21 cellular contexts compared by ENCODE assay signal in the genomic region with DNA sequence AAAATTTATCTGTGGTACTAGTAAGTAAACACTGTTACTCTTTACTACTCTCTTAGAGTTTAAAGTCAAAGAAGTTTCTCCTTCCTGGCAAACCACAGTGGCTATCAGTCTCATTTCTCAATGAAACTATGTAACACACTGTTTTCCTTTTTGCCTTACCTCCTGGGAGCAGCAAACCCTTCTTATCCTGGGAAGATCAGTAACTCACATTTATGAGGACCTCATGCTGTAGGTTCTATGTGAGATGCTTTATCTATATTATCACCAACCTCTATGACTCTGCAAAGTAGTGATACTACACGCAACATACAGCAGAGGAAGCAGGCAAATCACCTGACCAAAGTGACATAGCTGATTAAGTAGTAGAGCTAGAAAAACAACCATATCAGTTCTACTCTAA. TPM values are rescaled to one million over a fixed set of nuclear protein-coding genes. Genes with fewer than 3 reads are reported as not detected.
A peak's percentile ranks its signal among the peaks of the same experiment; 100 is the strongest.
DNase-seq lines count a peak whose midpoint lies in the region; ATAC-seq, FAIRE-seq and TF ChIP-seq lines count a peak whose summit lies in the region.
"Had no signal": no experiment of that assay in that cellular context is flagged by ENCODE, and none has a peak within 500 bp of the region (broad histone marks: within the 10 kb centered on the region; RNA-seq: fewer than 3 reads in every experiment).

No MANE protein-coding gene starts in this region.

- H3F3A ChIP-seq in PC-9 (ENCODE audit: insufficient read depth, low read depth), result peaks cover 5% of the 10 kb centered on the region; the same call in 1 of the 2 replicates

- POLR2A ChIA-PET in PC-9 (lab: Charles Lee; ENCODE audit: unreplicated experiment), result interaction anchor here (0.6 kb wide), 2 partner anchors 89 to 114 kb away, joined by 3 to 4 read pairs; partner anchors contain the start of gene UQCC5
- POLR2A ChIA-PET in K562 (lab: Yijun Ruan, JAX), result interaction anchor here (1.0 to 2.2 kb wide), 2 partner anchors 15 to 22 kb away, joined by 4 to 5 read pairs; no protein-coding TSS in a partner anchor

- H3K9me2 ChIP-seq in PC-9 (ENCODE audit: insufficient read depth), result no peaks in the 10 kb centered on the region

- H3K79me2 ChIP-seq in PC-9 (ENCODE audit: low read depth), result no peaks in the 10 kb centered on the region
- no peaks in the 10 kb centered on the region for H3K79me2 ChIP-seq in K562 (ENCODE audit: control insufficient read depth, insufficient read depth, low read length)
- no peaks in the 10 kb centered on the region for H3K79me2 ChIP-seq in osteoblast (ENCODE audit: insufficient read depth, low read length)

- peak; percentile 25 to 71 for ATAC-seq in activated CD4-positive, CD25-positive, alpha-beta regulatory T cell treated with anti-CD3 and anti-CD28 coated beads, Interleukin-2, amount 50 U/mL, for 24 hours
- ATAC-seq in K562, result peak; percentile 81
- ATAC-seq: left lung; mucosa of descending colon; stimulated activated naive CD8-positive, alpha-beta T cell treated with anti-CD3 and anti-CD28 coated beads, Interleukin-15, Interleukin-2, amounts not matched to agents 100 U/mL and 50 U/mL, for 24 hours; T-cell had no signal

- H4K20me1 ChIP-seq in PC-9 (ENCODE audit: insufficient read depth) (no peaks in the 10 kb centered on the region), K562 (replicated peaks; ENCODE audit: control insufficient read depth, insufficient read depth, low read length) (no peaks in the 10 kb centered on the region), osteoblast (ENCODE audit: insufficient read depth, low read length) (no peaks in the 10 kb centered on the region)

- WGBS in K562 (ENCODE audit: insufficient coverage, low coverage, missing lambda C conversion rate), result 14% methylated on average over 1 of the region's 1 CpG

- H3K4me1 ChIP-seq in PC-9 (replicated peaks; ENCODE audit: insufficient read depth) (no peaks in the 10 kb centered on the region), K562 (replicated peaks in 1 of 2; ENCODE audit: control insufficient read depth in 2 of 2, insufficient read depth in 2 of 2, low read length in 2 of 2) (peaks cover 0 to 8% of the 10 kb centered on the region in 2 experiments; a peak in 3 of 5 replicates), osteoblast (ENCODE audit: insufficient read depth, low read length) (peaks cover 20% of the 10 kb centered on the region)
- H3K4me1 ChIP-seq: BLaER1 treated with 17β-estradiol and CSF1 and Interleukin-3, amounts not matched to agents 10 nM and 100 nM; left lung; right atrium auricular region had no signal

- H3K27ac ChIP-seq in PC-9 (0 out of 2 replicates have a peak overlapping the region, but pooled peaks have one; percentile 9), K562 (ENCODE audit: extremely low read depth, low read depth, low read length) (peak overlapping the region; percentile 66; the same call in 1 of the 3 replicates), osteoblast (ENCODE audit: low read depth, low read length) (peak overlapping the region; percentile 87)
- H3K27ac ChIP-seq: BLaER1 treated with 17β-estradiol and CSF1 and Interleukin-3, amounts not matched to agents 10 nM and 100 nM; left lung; right atrium auricular region had no signal

- intact Hi-C loops in PC-9 (cut with micrococcal nuclease; ENCODE audit: unreplicated experiment), result no loop called here
- intact Hi-C loops in K562 (cut with micrococcal nuclease), result no loop called here

- H3K9me1 ChIP-seq in K562 (ENCODE audit: control insufficient read depth, insufficient read depth, low read length), result no peaks in the 10 kb centered on the region

- H3K36me3 ChIP-seq in PC-9 (ENCODE audit: low read depth) (no peaks in the 10 kb centered on the region), K562 (ENCODE audit: control insufficient read depth, insufficient read depth, low read length) (peaks cover 58% of the 10 kb centered on the region), osteoblast (ENCODE audit: insufficient read depth, low read length) (peaks cover 68% of the 10 kb centered on the region)

- H3K9me3 ChIP-seq in PC-9 (ENCODE audit: insufficient read depth, low read depth), result no peaks in the 10 kb centered on the region
- H3K9me3 ChIP-seq in K562 (replicated peaks; ENCODE audit: control insufficient read depth, insufficient read depth, low read depth, low read length), result no peaks in the 10 kb centered on the region
- H3K9me3 ChIP-seq in osteoblast (ENCODE audit: low read depth, low read length), result no peaks in the 10 kb centered on the region
- H3K9me3 ChIP-seq: BLaER1 treated with 17β-estradiol and CSF1 and Interleukin-3, amounts not matched to agents 10 nM and 100 nM; left lung; mucosa of descending colon; right atrium auricular region had no signal

- TF ChIP-seq RAD21 in K562 (CRISPR knock-in tag; conservative IDR thresholded peaks at IDR 0.05 in 1 of 2, IDR thresholded peaks at IDR 0.05 in 1 of 2), result no peak

- TF ChIP-seq CTCF in PC-9 (conservative IDR thresholded peaks at IDR 0.05), result no peak
- TF ChIP-seq CTCF in K562 (IDR thresholded peaks at IDR 0.05 in 2 of 3, conservative IDR thresholded peaks at IDR 0.05 in 1 of 3; ENCODE audit: insufficient read depth in 2 of 3, low read depth in 1 of 3, low read length in 3 of 3), result no peak
- no peak for TF ChIP-seq CTCF in osteoblast (IDR thresholded peaks at IDR 0.05; ENCODE audit: extremely low read depth, low read depth, low read length)

- no peak for TF ChIP-seq POLR2A in K562 (conservative IDR thresholded peaks at IDR 0.05)

- in situ Hi-C loops in K562 (cut with MboI), result no loop called here

- no peak for DNase-seq in activated CD4-positive, CD25-positive, alpha-beta regulatory T cell (lab: John Stamatoyannopoulos, UW)
- DNase-seq in PC-9 (no peak), K562 (ENCODE audit: extremely low read depth in 1 of 4, low spot score in 3 of 4) (peak in 3 of 4 experiments; percentile 11 to 43 (median 11)), osteoblast (ENCODE audit: insufficient read length, low spot score, missing footprints) (peak; percentile 22), NCI-H510A (lab: John Stamatoyannopoulos, UW) (no peak), KG1 (lab: John Stamatoyannopoulos, UW) (no peak), frontal cortex (ENCODE audit: low spot score in 2 of 2) (no peak)
- DNase-seq: amygdala; foreskin melanocyte; left lung; mucosa of descending colon; NCI-H1694; NCI-H446; nucleus accumbens; Right ventricle myocardium superior; stimulated activated naive CD8-positive, alpha-beta T cell treated with anti-CD3 and anti-CD28 coated beads, Interleukin-15, Interleukin-2, amounts not matched to agents 100 U/mL and 50 U/mL, for 24 hours; T-cell had no signal

- no peak overlapping the region for H3K4me2 ChIP-seq in PC-9
- H3K4me2 ChIP-seq in K562 (ENCODE audit: insufficient read depth, low read length), result peak overlapping the region; percentile 18; the same call in 1 of the 2 replicates
- no peak overlapping the region for H3K4me2 ChIP-seq in osteoblast (ENCODE audit: insufficient read depth, low read length)
- H3K4me2 ChIP-seq: BLaER1 treated with 17β-estradiol and CSF1 and Interleukin-3, amounts not matched to agents 10 nM and 100 nM had no signal

- H2AFZ ChIP-seq in PC-9, result no peak overlapping the region
- no peak overlapping the region for H2AFZ ChIP-seq in K562 (ENCODE audit: low read depth, low read length)
- no peak overlapping the region for H2AFZ ChIP-seq in osteoblast (ENCODE audit: low read length)

- no peak overlapping the region for H3K9ac ChIP-seq in K562 (ENCODE audit: insufficient read depth in 1 of 2, low read depth in 2 of 2, low read length in 2 of 2)
- H3K9ac ChIP-seq: BLaER1 treated with 17β-estradiol and CSF1 and Interleukin-3, amounts not matched to agents 10 nM and 100 nM had no signal

- CTCF ChIA-PET in PC-9 (lab: Charles Lee) (no interaction called here), K562 (lab: Yijun Ruan, JAX; ENCODE audit: low intra/inter-chr PET ratio) (interaction anchor here (1.1 kb wide), 1 partner anchor 203 kb away, joined by 3 read pairs; no protein-coding TSS in a partner anchor)

- TF ChIP-seq EP300 in K562 (IDR thresholded peaks at IDR 0.05; ENCODE audit: low read length), result peak; percentile 48; the same call in 1 of the 2 replicates

- FAIRE-seq in K562 (lab: Jason Lieb, UNC), result no peak
- FAIRE-seq in frontal cortex (lab: Jason Lieb, UNC), result no peak
- FAIRE-seq: endometrium had no signal

- no TSS peak for BruUV-seq in PC-9 (replicated peaks; lab: Mats Ljungman, UMichigan)
- BruUV-seq in K562 (replicated peaks; lab: Mats Ljungman, UMichigan), result no TSS peak

- H3K27me3 ChIP-seq in PC-9 (ENCODE audit: insufficient read depth, low read depth) (no peaks in the 10 kb centered on the region), K562 (ENCODE audit: control insufficient read depth in 2 of 2, insufficient read depth in 2 of 2, low read length in 2 of 2) (no peaks in the 10 kb centered on the region), osteoblast (ENCODE audit: insufficient read depth, low read length) (no peaks in the 10 kb centered on the region)
- H3K27me3 ChIP-seq: BLaER1 treated with 17β-estradiol and CSF1 and Interleukin-3, amounts not matched to agents 10 nM and 100 nM; left lung; right atrium auricular region had no signal

- no peak overlapping the region for H3K4me3 ChIP-seq in PC-9
- no peak overlapping the region for H3K4me3 ChIP-seq in K562
- H3K4me3 ChIP-seq in osteoblast (ENCODE audit: insufficient read depth, low read length), result no peak overlapping the region
- H3K4me3 ChIP-seq: BLaER1 treated with 17β-estradiol and CSF1 and Interleukin-3, amounts not matched to agents 10 nM and 100 nM; left lung; mucosa of descending colon; right atrium auricular region had no signal

RNA-seq across cellular contexts. Expression of gene PBRM1, which starts 35.3 kb away (rescaled TPM):
- total RNA-seq in PC-9 (2021) (35.2 and 42.8 TPM in 2 replicates), K562 (2014; rRNA removed) (15.6 and 18.6 TPM in 2 replicates), K562 (2014; rRNA removed; fragmentation: Illumina TruSeq; extraction: Trizol) (26.8 and 32.2 TPM in 2 replicates), K562 (2015; rRNA removed; fragmentation: Illumina TruSeq; extraction: Trizol) (28.7 and 31.8 TPM in 2 replicates), K562 (2021) (25.5 and 28.9 TPM in 2 replicates), osteoblast (96.1 and 100 TPM in 2 replicates), frontal cortex (181 TPM)
- total RNA-seq in K562 (2011; cell fraction: chromatin; rRNA removed; ENCODE audit: low replicate concordance), result 36.5 and 114 TPM in 2 replicates
- 16.7 and 24.9 TPM in 2 replicates for total RNA-seq in K562 (2011; cell fraction: nucleolus; rRNA removed)
- 31.6 and 36.0 TPM in 2 replicates for total RNA-seq in K562 (2011; cell fraction: nucleoplasm; rRNA removed)
- polyA plus RNA-seq in K562 (2011; rRNA removed) (15.4 and 19.0 TPM in 2 replicates), K562 (2014; fragmentation: Illumina TruSeq; extraction: Trizol) (20.8 and 23.5 TPM in 2 replicates), K562 (2014; fragmentation: Nextera tagmentation; extraction: Ambion mirVana) (1 to 10 TPM; 3.9 to 7.0 TPM), K562 (2014; rRNA removed) (14.1 and 14.5 TPM in 2 replicates)
- 8.8 and 9.8 TPM in 2 replicates for polyA plus RNA-seq in K562 (2011; cell fraction: cytosol; rRNA removed)
- polyA plus RNA-seq in K562 (2011; cell fraction: nucleus; rRNA removed), result 36.0 and 41.4 TPM in 2 replicates
- polyA plus RNA-seq in K562 (2012), result 16.3 TPM in 2 replicates
- 50.0 and 69.4 TPM in 2 replicates for polyA minus RNA-seq in K562 (2011; rRNA and poly(A)+ RNA removed)
- 13.5 and 16.0 TPM in 2 replicates for polyA minus RNA-seq in K562 (2011; cell fraction: cytosol; rRNA and poly(A)+ RNA removed)
- polyA minus RNA-seq in K562 (2011; cell fraction: nucleus; rRNA and poly(A)+ RNA removed), result 39.2 and 67.3 TPM in 2 replicates

RNA-seq across cellular contexts. Expression of gene GNL3, which starts 35.4 kb away (rescaled TPM):
- 82.3 and 91.2 TPM in 2 replicates for total RNA-seq in PC-9 (2021)
- 214 and 484 TPM in 2 replicates for total RNA-seq in K562 (2011; cell fraction: chromatin; rRNA removed; ENCODE audit: low replicate concordance)
- total RNA-seq in K562 (2011; cell fraction: nucleolus; rRNA removed), result 114 and 127 TPM in 2 replicates
- 163 and 172 TPM in 2 replicates for total RNA-seq in K562 (2011; cell fraction: nucleoplasm; rRNA removed)
- total RNA-seq in K562 (2014; rRNA removed), result 157 and 168 TPM in 2 replicates
- 240 and 284 TPM in 2 replicates for total RNA-seq in K562 (2014; rRNA removed; fragmentation: Illumina TruSeq; extraction: Trizol)
- 253 and 284 TPM in 2 replicates for total RNA-seq in K562 (2015; rRNA removed; fragmentation: Illumina TruSeq; extraction: Trizol)
- 132 and 146 TPM in 2 replicates for total RNA-seq in K562 (2021)
- polyA plus RNA-seq in K562 (2011; rRNA removed), result 156 and 166 TPM in 2 replicates
- 30.4 and 51.7 TPM in 2 replicates for polyA plus RNA-seq in K562 (2011; cell fraction: cytosol; rRNA removed)
- polyA plus RNA-seq in K562 (2011; cell fraction: nucleus; rRNA removed), result 178 and 302 TPM in 2 replicates
- polyA plus RNA-seq in K562 (2012), result 61.2 and 109 TPM in 2 replicates
- 239 and 287 TPM in 2 replicates for polyA plus RNA-seq in K562 (2014; fragmentation: Illumina TruSeq; extraction: Trizol)
- polyA plus RNA-seq in K562 (2014; fragmentation: Nextera tagmentation; extraction: Ambion mirVana), result 100 to 1,000 TPM; 220 to 313 TPM
- polyA plus RNA-seq in K562 (2014; rRNA removed), result 210 and 219 TPM in 2 replicates
- polyA minus RNA-seq in K562 (2011; rRNA and poly(A)+ RNA removed), result 92.1 and 131 TPM in 2 replicates
- polyA minus RNA-seq in K562 (2011; cell fraction: cytosol; rRNA and poly(A)+ RNA removed), result 31.6 and 40.7 TPM in 2 replicates
- 92.4 and 200 TPM in 2 replicates for polyA minus RNA-seq in K562 (2011; cell fraction: nucleus; rRNA and poly(A)+ RNA removed)
- total RNA-seq in osteoblast, result 111 and 129 TPM in 2 replicates
- total RNA-seq in frontal cortex, result 70.1 TPM

RNA-seq across cellular contexts. Expression of gene GLT8D1, which starts 55.2 kb away (rescaled TPM):
- total RNA-seq in PC-9 (2021) (42.1 and 48.6 TPM in 2 replicates), K562 (2014; rRNA removed) (31.3 and 33.0 TPM in 2 replicates), K562 (2014; rRNA removed; fragmentation: Illumina TruSeq; extraction: Trizol) (34.7 and 38.5 TPM in 2 replicates), K562 (2015; rRNA removed; fragmentation: Illumina TruSeq; extraction: Trizol) (33.1 and 34.8 TPM in 2 replicates), K562 (2021) (26.7 and 28.6 TPM in 2 replicates), osteoblast (98.8 and 103 TPM in 2 replicates), frontal cortex (57.9 TPM)
- 61.4 and 99.0 TPM in 2 replicates for total RNA-seq in K562 (2011; cell fraction: chromatin; rRNA removed; ENCODE audit: low replicate concordance)
- 49.5 and 50.0 TPM in 2 replicates for total RNA-seq in K562 (2011; cell fraction: nucleolus; rRNA removed)
- 58.9 and 61.7 TPM in 2 replicates for total RNA-seq in K562 (2011; cell fraction: nucleoplasm; rRNA removed)
- polyA plus RNA-seq in K562 (2011; rRNA removed) (59.5 and 65.9 TPM in 2 replicates), K562 (2014; fragmentation: Illumina TruSeq; extraction: Trizol) (38.6 and 43.7 TPM in 2 replicates), K562 (2014; fragmentation: Nextera tagmentation; extraction: Ambion mirVana) (10 to 100 TPM; 14.1 to 21.6 TPM), K562 (2014; rRNA removed) (33.7 and 34.4 TPM in 2 replicates)
- polyA plus RNA-seq in K562 (2011; cell fraction: cytosol; rRNA removed), result 33.7 and 36.0 TPM in 2 replicates
- 65.1 and 85.6 TPM in 2 replicates for polyA plus RNA-seq in K562 (2011; cell fraction: nucleus; rRNA removed)
- 35.9 and 44.1 TPM in 2 replicates for polyA plus RNA-seq in K562 (2012)
- polyA minus RNA-seq in K562 (2011; rRNA and poly(A)+ RNA removed), result 36.5 and 37.0 TPM in 2 replicates
- 15.5 and 16.5 TPM in 2 replicates for polyA minus RNA-seq in K562 (2011; cell fraction: cytosol; rRNA and poly(A)+ RNA removed)
- 22.8 and 34.1 TPM in 2 replicates for polyA minus RNA-seq in K562 (2011; cell fraction: nucleus; rRNA and poly(A)+ RNA removed)

RNA-seq across cellular contexts. Expression of gene SPCS1, which starts 55.5 kb away (rescaled TPM):
- total RNA-seq in PC-9 (2021), result 91.9 and 104 TPM in 2 replicates
- 34.7 and 47.5 TPM in 2 replicates for total RNA-seq in K562 (2011; cell fraction: chromatin; rRNA removed; ENCODE audit: low replicate concordance)
- 40.5 and 56.0 TPM in 2 replicates for total RNA-seq in K562 (2011; cell fraction: nucleolus; rRNA removed)
- total RNA-seq in K562 (2011; cell fraction: nucleoplasm; rRNA removed), result 70.4 and 81.2 TPM in 2 replicates
- 66.4 and 85.0 TPM in 2 replicates for total RNA-seq in K562 (2014; rRNA removed)
- total RNA-seq in K562 (2014; rRNA removed; fragmentation: Illumina TruSeq; extraction: Trizol), result 110 and 134 TPM in 2 replicates
- total RNA-seq in K562 (2015; rRNA removed; fragmentation: Illumina TruSeq; extraction: Trizol), result 124 and 127 TPM in 2 replicates
- total RNA-seq in K562 (2021), result 103 and 110 TPM in 2 replicates
- polyA plus RNA-seq in K562 (2011; rRNA removed), result 62.3 and 73.9 TPM in 2 replicates
- 107 and 117 TPM in 2 replicates for polyA plus RNA-seq in K562 (2011; cell fraction: cytosol; rRNA removed)
- polyA plus RNA-seq in K562 (2011; cell fraction: nucleus; rRNA removed), result 24.9 and 35.8 TPM in 2 replicates
- 147 TPM in 2 replicates for polyA plus RNA-seq in K562 (2012)
- 127 and 141 TPM in 2 replicates for polyA plus RNA-seq in K562 (2014; fragmentation: Illumina TruSeq; extraction: Trizol)
- polyA plus RNA-seq in K562 (2014; fragmentation: Nextera tagmentation; extraction: Ambion mirVana), result 100 to 1,000 TPM; 504 to 567 TPM
- 107 and 136 TPM in 2 replicates for polyA plus RNA-seq in K562 (2014; rRNA removed)
- polyA minus RNA-seq in K562 (2011; rRNA and poly(A)+ RNA removed), result 67.7 and 79.5 TPM in 2 replicates
- polyA minus RNA-seq in K562 (2011; cell fraction: cytosol; rRNA and poly(A)+ RNA removed), result 70.8 and 79.2 TPM in 2 replicates
- polyA minus RNA-seq in K562 (2011; cell fraction: nucleus; rRNA and poly(A)+ RNA removed), result 11.3 and 18.3 TPM in 2 replicates
- 60.1 and 67.0 TPM in 2 replicates for total RNA-seq in osteoblast
- total RNA-seq in frontal cortex, result 39.9 TPM

Comparison
In these comparisons a context has a peak if more than half of its experiments do, and no peak if none do; other contexts are left out.
1. DNase-seq: peak in K562 (3 of 4) and osteoblast (single experiment); none in activated CD4-positive, CD25-positive, alpha-beta regulatory T cell (0 of 4), PC-9 (0 of 2), NCI-H510A (single experiment), KG1 (single experiment) and frontal cortex (0 of 2).
2. H3K27ac ChIP-seq: peak in every context shown above with its lines; median percentile 87 in osteoblast; 66 in K562; 9 in PC-9.